ENCODE assay signal across 17 cellular contexts in genomic region chr1:21590906-21591301, GRCh38.
DNase-seq lines count a peak whose midpoint lies in the region; TF ChIP-seq lines count a peak whose summit lies in the region.
"Had no signal": no experiment of that assay in that cellular context is flagged by ENCODE, and none has a peak within 500 bp of the region (broad histone marks: within the 10 kb centered on the region; RNA-seq: fewer than 3 reads in every experiment).

No MANE protein-coding gene starts in this region.

- in situ Hi-C loops in KBM-7 (cut with MboI; ENCODE audit: low pct_unique_long_range_greater_than_20kb, low sequenced_read_pairs): no loop called here

- no peak overlapping the region for H3K27ac Mint-ChIP-seq in neural progenitor cell
- H3K27ac Mint-ChIP-seq: B cell; CD4-positive, alpha-beta T cell; T-helper 17 cell had no signal

- H3K36me3 Mint-ChIP-seq in neural progenitor cell: no peaks in the 10 kb centered on the region

- peaks cover 18% of the 10 kb centered on the region for H3K27me3 Mint-ChIP-seq in neural progenitor cell (ENCODE audit: insufficient read depth, low read depth)

- H3K4me3 Mint-ChIP-seq in neural progenitor cell: no peak overlapping the region
- H3K4me3 Mint-ChIP-seq: B cell; CD4-positive, alpha-beta T cell; T-helper 17 cell had no signal

- no peaks in the 10 kb centered on the region for H3K9me3 Mint-ChIP-seq in neural progenitor cell
- H3K9me3 Mint-ChIP-seq: CD4-positive, alpha-beta T cell had no signal

- no peaks in the 10 kb centered on the region for H3K36me3 ChIP-seq in SJCRH30
- H3K36me3 ChIP-seq in neural progenitor cell: no peaks in the 10 kb centered on the region

- H3K4me3 ChIP-seq in SJCRH30 (no peak overlapping the region), neural progenitor cell (no peak overlapping the region)
- H3K4me3 ChIP-seq: GM12878 had no signal

- H3K9me3 ChIP-seq in SJCRH30 (replicated peaks) (no peaks in the 10 kb centered on the region), neural progenitor cell (ENCODE audit: low read depth) (no peaks in the 10 kb centered on the region)

- DNase-seq in NCI-H2227 treated with DMSO at 0.1 percent for 48 hours (lab: John Stamatoyannopoulos, UW) (peak; percentile 75), NCI-H2227 (lab: John Stamatoyannopoulos, UW; ENCODE audit: unreplicated experiment) (no peak), SJCRH30 (no peak), neural progenitor cell (ENCODE audit: low spot score) (no peak), CD1c-positive myeloid dendritic cell (ENCODE audit: extremely low spot score) (no peak), KBM-7 (no peak), NCI-H82 (lab: John Stamatoyannopoulos, UW) (no peak)
- DNase-seq: CD4-positive, alpha-beta T cell; DND-41; NCI-H510A; NCI-H748 treated with DMSO at 0.1 percent for 48 hours; SW 1271; T-helper 17 cell had no signal

- peaks cover 43% of the 10 kb centered on the region for H3K4me1 ChIP-seq in SJCRH30
- peaks cover 25% of the 10 kb centered on the region for H3K4me1 ChIP-seq in neural progenitor cell

- no peaks in the 10 kb centered on the region for H3K27me3 ChIP-seq in SJCRH30
- peaks cover 28% of the 10 kb centered on the region for H3K27me3 ChIP-seq in neural progenitor cell

- H3K4me1 Mint-ChIP-seq in neural progenitor cell: peaks cover 31% of the 10 kb centered on the region
- H3K4me1 Mint-ChIP-seq: B cell had no signal

- no peaks in the 10 kb centered on the region for H3K79me2 ChIP-seq in neural progenitor cell (ENCODE audit: low read depth)

- peak overlapping the region; percentile 79; the same call in 1 of the 2 replicates for H3K27ac ChIP-seq in SJCRH30
- no peak overlapping the region for H3K27ac ChIP-seq in neural progenitor cell
- H3K27ac ChIP-seq: HL-60, KMS-11 had no signal

- H4K20me1 ChIP-seq in neural progenitor cell (ENCODE audit: low read depth): peaks cover 17% of the 10 kb centered on the region

- H2AFZ ChIP-seq in neural progenitor cell (replicated peaks): no peak overlapping the region

- H3K9ac ChIP-seq in neural progenitor cell: no peak overlapping the region
- H3K9ac ChIP-seq: KMS-11 had no signal

- H3F3A ChIP-seq in neural progenitor cell (ENCODE audit: low read depth): peaks cover 11% of the 10 kb centered on the region

- TF ChIP-seq CTCF in neural progenitor cell (IDR thresholded peaks at IDR 0.05): no peak

- peak overlapping the region; percentile 19 for H3K4me2 ChIP-seq in neural progenitor cell
- H3K4me2 ChIP-seq: KMS-11 had no signal
